ENCODE assay signal across 14 cellular contexts in the genomic region with DNA sequence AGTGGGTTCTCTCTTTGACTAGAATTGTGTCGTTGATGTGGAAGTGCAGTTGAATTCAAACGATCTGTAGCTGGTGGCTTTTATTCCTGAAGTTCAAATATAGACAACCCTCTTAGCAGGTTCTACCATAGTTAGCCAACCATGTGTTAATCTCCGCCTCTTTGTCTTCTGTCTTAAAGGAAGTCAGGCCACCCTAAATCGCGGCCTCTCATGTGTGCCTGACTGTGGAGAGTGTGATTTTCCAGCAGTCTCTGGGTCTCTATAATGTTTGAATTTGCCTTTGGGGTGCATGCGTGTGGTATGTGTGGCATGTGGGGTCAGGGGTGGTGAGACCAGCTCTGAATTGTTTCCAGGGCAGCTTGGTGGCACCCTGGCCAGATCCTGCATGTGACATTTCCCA.
"Had no signal": no experiment of that assay in that cellular context is flagged by ENCODE, and none has a peak within 500 bp of the region (broad histone marks: within the 10 kb centered on the region; RNA-seq: fewer than 3 reads in every experiment).

No MANE protein-coding gene starts in this region.

- H3K9me3 ChIP-seq: transverse colon, uterus had no signal

- H3K36me3 ChIP-seq: transverse colon, uterus had no signal

- H3K9me3 Mint-ChIP-seq: activated T-helper 2 cell treated with anti-CD3 and anti-CD28 coated beads, Interferon-gamma antibody, Interleukin-2, Interleukin-4, amounts not matched to agents 10 μg/mL and 5 μg/mL and 100 μg/mL, durations not matched to agents 14 hours and 24 hours and 36 hours had no signal

- H3K27ac ChIP-seq: suprapubic skin, transverse colon, uterus had no signal

- H3K4me3 Mint-ChIP-seq: activated B cell treated with CpG ODN at 0.5 μM for 24 hours; activated CD4-positive, alpha-beta memory T cell treated with anti-CD3 and anti-CD28 coated beads, Interleukin-2, amount 10 ng/mL, durations not matched to agents 7 days and 5 days; activated T-cell treated with anti-CD3 and anti-CD28 coated beads, Interleukin-2, amount 50 U/mL, for 24 hours had no signal

- H3K27me3 ChIP-seq: suprapubic skin, transverse colon, uterus had no signal

- H3K27me3 Mint-ChIP-seq: activated B cell treated with CpG ODN at 0.5 μM for 24 hours; activated CD4-positive, alpha-beta memory T cell treated with anti-CD3 and anti-CD28 coated beads, Interleukin-2, amount 10 ng/mL, durations not matched to agents 7 days and 5 days; activated T-cell treated with anti-CD3 and anti-CD28 coated beads, Interleukin-2, amount 50 U/mL, for 24 hours had no signal

- H3K4me3 ChIP-seq: lung, suprapubic skin, transverse colon, uterus had no signal

- DNase-seq: activated B cell treated with CpG ODN at 0.5 μM for 24 hours; activated CD4-positive, alpha-beta memory T cell treated with anti-CD3 and anti-CD28 coated beads, Interleukin-2, amount 10 ng/mL, durations not matched to agents 7 days and 5 days; activated naive CD4-positive, alpha-beta T cell treated with Interleukin-2 at 50 U/mL for 16 hours; activated T-cell treated with anti-CD3 and anti-CD28 coated beads, Interleukin-2, amount 50 U/mL, for 24 hours; foreskin fibroblast; hippocampal formation; stimulated activated CD8-positive, alpha-beta memory T cell treated with anti-CD3 and anti-CD28 coated beads, Interleukin-4, amount 100 ng/mL, for 48 hours; stimulated activated naive CD4-positive, alpha-beta T cell treated with Interleukin-2 at 50 U/mL for 16 hours; transverse colon; uterus had no signal

- H3K4me1 ChIP-seq: uterus had no signal

- H3K27ac Mint-ChIP-seq: activated B cell treated with CpG ODN at 0.5 μM for 24 hours; activated CD4-positive, alpha-beta memory T cell treated with anti-CD3 and anti-CD28 coated beads, Interleukin-2, amount 10 ng/mL, durations not matched to agents 7 days and 5 days; activated T-helper 2 cell treated with anti-CD3 and anti-CD28 coated beads, Interferon-gamma antibody, Interleukin-2, Interleukin-4, amounts not matched to agents 10 μg/mL and 5 μg/mL and 100 μg/mL, durations not matched to agents 14 hours and 24 hours and 36 hours; progenitor cell of endocrine pancreas had no signal
